ENCODE assay signal across 23 cellular contexts in the genomic region with DNA sequence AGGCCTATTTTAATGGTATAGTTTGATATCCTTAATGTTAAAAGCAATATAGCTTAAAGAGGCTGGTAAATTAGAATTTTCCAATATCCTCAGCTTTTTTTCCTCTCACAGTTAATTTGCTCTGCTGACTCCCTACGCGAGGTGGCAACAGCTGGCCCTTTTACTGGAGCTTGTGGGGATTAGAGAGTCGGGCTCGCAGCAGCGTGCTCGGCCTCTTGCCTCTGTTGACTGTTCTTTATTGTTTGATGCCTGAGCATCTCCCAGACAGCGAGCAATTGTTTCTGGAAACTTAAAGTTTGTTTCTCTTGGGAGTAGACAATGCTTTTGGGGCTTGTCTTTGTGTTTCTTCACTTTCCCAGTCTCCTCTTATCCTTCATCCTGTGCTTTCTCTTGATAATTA.
DNase-seq lines count a peak whose midpoint lies in the region; ATAC-seq, FAIRE-seq and TF ChIP-seq lines count a peak whose summit lies in the region.
"Had no signal": no experiment of that assay in that cellular context is flagged by ENCODE, and none has a peak within 500 bp of the region (broad histone marks: within the 10 kb centered on the region; RNA-seq: fewer than 3 reads in every experiment).

No MANE protein-coding gene starts in this region.

- H3K79me2 ChIP-seq in HepG2 (ENCODE audit: insufficient read depth, low read length), result no peaks in the 10 kb centered on the region

- no peak overlapping the region for H3K27ac ChIP-seq in body of pancreas
- no peak overlapping the region for H3K27ac ChIP-seq in CD8-positive, alpha-beta T cell (ENCODE audit: low read depth, low read length)
- H3K27ac ChIP-seq in HepG2 (ENCODE audit: extremely low read length, insufficient read depth, low read length), result no peak overlapping the region

- TF ChIP-seq EP300 in HepG2 (IDR thresholded peaks at IDR 0.05; ENCODE audit: low read depth in 2 of 2, low read length in 2 of 2) (no peak), HepG2 (CRISPR knock-in tag; IDR thresholded peaks at IDR 0.05; ENCODE audit: borderline replicate concordance) (no peak)

- TF ChIP-seq RAD21 in HepG2 (CRISPR knock-in tag; IDR thresholded peaks at IDR 0.05), result no peak

- H3K4me3 Mint-ChIP-seq in CD8-positive, alpha-beta T cell, result no peak overlapping the region
- H3K4me3 Mint-ChIP-seq: activated T-cell treated with anti-CD3 and anti-CD28 coated beads, Interleukin-2, amount 50 U/mL, for 72 hours; natural killer cell treated with Interleukin-12 subunit alpha and Interleukin-12 subunit beta and Interleukin-15 and Interleukin-18, amount 100 ng/mL, for 72 hours; stimulated activated memory B cell treated with anti-CD40 and anti-IgM and Interleukin-4, amounts not matched to agents 10 μg/mL and 1 μg/mL and 100 μg/mL, for 72 hours had no signal

- TF ChIP-seq CTCF in body of pancreas (IDR thresholded peaks at IDR 0.05), result no peak
- TF ChIP-seq CTCF in CD8-positive, alpha-beta T cell (IDR thresholded peaks at IDR 0.05), result no peak
- no peak for TF ChIP-seq CTCF in HepG2 (CRISPR knock-in tag; IDR thresholded peaks at IDR 0.05)

- ATAC-seq in body of pancreas, result no peak
- no peak for ATAC-seq in CD8-positive, alpha-beta T cell
- ATAC-seq in HepG2, result no peak
- ATAC-seq: activated T-cell treated with anti-CD3 and anti-CD28 coated beads, Interleukin-2, amount 50 U/mL, for 72 hours; natural killer cell treated with Interleukin-12 subunit alpha and Interleukin-12 subunit beta and Interleukin-15 and Interleukin-18, amount 100 ng/mL, for 72 hours; PC-3; stimulated activated memory B cell treated with anti-CD40 and anti-IgM and Interleukin-4, amounts not matched to agents 10 μg/mL and 1 μg/mL and 100 μg/mL, for 72 hours had no signal

- intact Hi-C loops in body of pancreas (cut with DNase I), result no loop called here
- intact Hi-C loops in CD8-positive, alpha-beta T cell (cut with DNase I, micrococcal nuclease), result no loop called here
- intact Hi-C loops in HepG2 (cut with micrococcal nuclease; ENCODE audit: unreplicated experiment), result no loop called here

- no peaks in the 10 kb centered on the region for H3K9me3 ChIP-seq in body of pancreas
- H3K9me3 ChIP-seq in CD8-positive, alpha-beta T cell (ENCODE audit: low read length), result no peaks in the 10 kb centered on the region
- no peaks in the 10 kb centered on the region for H3K9me3 ChIP-seq in HepG2 (ENCODE audit: low read length)

- in situ Hi-C loops in HepG2 (cut with HindIII; ENCODE audit: extremely low pct_ligation_motif_present, low pct_unique_long_range_greater_than_20kb), result loop anchor here (25.0 kb wide), 1 partner anchor 638 kb away; no protein-coding TSS in a partner anchor

- H3K9ac ChIP-seq in HepG2 (ENCODE audit: insufficient read depth, low read depth, low read length), result no peak overlapping the region

- WGBS in body of pancreas, 2 donors, result 91 to 98% methylated on average over 7 of the region's 7 CpGs
- WGBS in HepG2 (ENCODE audit: low lambda C conversion rate), result 98% methylated on average over 7 of the region's 7 CpGs

- H3K4me1 ChIP-seq in body of pancreas (no peaks in the 10 kb centered on the region), HepG2 (ENCODE audit: insufficient read depth, low read length) (no peaks in the 10 kb centered on the region)
- H3K4me1 ChIP-seq in CD8-positive, alpha-beta T cell (ENCODE audit: insufficient read depth, low read length), result no peaks in the 10 kb centered on the region

- no peaks in the 10 kb centered on the region for H3K4me1 Mint-ChIP-seq in CD8-positive, alpha-beta T cell (ENCODE audit: low read depth)

- H3K27ac Mint-ChIP-seq in CD8-positive, alpha-beta T cell, result no peak overlapping the region
- H3K27ac Mint-ChIP-seq: natural killer cell treated with Interleukin-12 subunit alpha and Interleukin-12 subunit beta and Interleukin-15 and Interleukin-18, amount 100 ng/mL, for 72 hours; stimulated activated memory B cell treated with anti-CD40 and anti-IgM and Interleukin-4, amounts not matched to agents 10 μg/mL and 1 μg/mL and 100 μg/mL, for 72 hours had no signal

- CTCF ChIA-PET in CD8-positive, alpha-beta T cell (lab: Charles Lee), result interaction anchor here (1.4 kb wide), 1 partner anchor 642 kb away, joined by 5 read pairs; no protein-coding TSS in a partner anchor
- CTCF ChIA-PET in HepG2 (lab: Yijun Ruan, JAX; ENCODE audit: low intra/inter-chr PET ratio, low total read pairs), result no interaction called here

- H3K27me3 Mint-ChIP-seq in CD8-positive, alpha-beta T cell (ENCODE audit: low read depth), result no peaks in the 10 kb centered on the region
- H3K27me3 Mint-ChIP-seq: natural killer cell treated with Interleukin-12 subunit alpha and Interleukin-12 subunit beta and Interleukin-15 and Interleukin-18, amount 100 ng/mL, for 72 hours; stimulated activated memory B cell treated with anti-CD40 and anti-IgM and Interleukin-4, amounts not matched to agents 10 μg/mL and 1 μg/mL and 100 μg/mL, for 72 hours had no signal

- no peak overlapping the region for H2AFZ ChIP-seq in HepG2 (ENCODE audit: low read length)

- H4K20me1 ChIP-seq in HepG2 (ENCODE audit: insufficient read depth, low read length), result no peaks in the 10 kb centered on the region

- BruUV-seq in HepG2 (replicated peaks; lab: Mats Ljungman, UMichigan), result no TSS peak

- no peak for FAIRE-seq in HepG2 (lab: Jason Lieb, UNC)
- FAIRE-seq: astrocyte, colon, endometrium had no signal

- H3K9me3 Mint-ChIP-seq in CD8-positive, alpha-beta T cell, result no peaks in the 10 kb centered on the region
- H3K9me3 Mint-ChIP-seq: activated T-cell treated with anti-CD3 and anti-CD28 coated beads, Interleukin-2, amount 50 U/mL, for 72 hours; natural killer cell treated with Interleukin-12 subunit alpha and Interleukin-12 subunit beta and Interleukin-15 and Interleukin-18, amount 100 ng/mL, for 72 hours; stimulated activated memory B cell treated with anti-CD40 and anti-IgM and Interleukin-4, amounts not matched to agents 10 μg/mL and 1 μg/mL and 100 μg/mL, for 72 hours had no signal

- no peak overlapping the region for H3K4me2 ChIP-seq in HepG2 (ENCODE audit: low read depth, low read length)

- H3K36me3 ChIP-seq in body of pancreas (replicated peaks in 1 of 2; ENCODE audit: insufficient read depth in 1 of 2, low read depth in 2 of 2) (peaks cover 0 to 3% of the 10 kb centered on the region in 2 donors), HepG2 (replicated peaks in 1 of 2; ENCODE audit: control insufficient read depth in 1 of 2, insufficient read depth in 2 of 2, low read length in 2 of 2) (peaks cover 0 to 12% of the 10 kb centered on the region in 2 experiments; a peak in 1 of 5 replicates)
- H3K36me3 ChIP-seq in CD8-positive, alpha-beta T cell (ENCODE audit: insufficient read depth, low read length), result peaks cover 12% of the 10 kb centered on the region

- no peaks in the 10 kb centered on the region for H3K27me3 ChIP-seq in body of pancreas
- H3K27me3 ChIP-seq in CD8-positive, alpha-beta T cell (ENCODE audit: insufficient read depth, low read length), result no peaks in the 10 kb centered on the region
- no peaks in the 10 kb centered on the region for H3K27me3 ChIP-seq in HepG2 (ENCODE audit: control insufficient read depth in 1 of 2, insufficient read depth in 2 of 2, low read length in 2 of 2)

- H3K4me3 ChIP-seq in body of pancreas (no peak overlapping the region), HepG2 (replicated peaks in 1 of 3; ENCODE audit: insufficient read depth in 1 of 3, low read depth in 2 of 3, low read length in 3 of 3) (no peak overlapping the region)
- no peak overlapping the region for H3K4me3 ChIP-seq in CD8-positive, alpha-beta T cell (ENCODE audit: low read depth, low read length)

- POLR2A ChIA-PET in CD8-positive, alpha-beta T cell (lab: Charles Lee), result no interaction called here
- POLR2A ChIA-PET in HepG2 (lab: Yijun Ruan, JAX), result no interaction called here

- TF ChIP-seq POLR2A in body of pancreas (IDR thresholded peaks at IDR 0.05) (no peak), HepG2 (IDR thresholded peaks at IDR 0.05; ENCODE audit: insufficient read depth in 1 of 2, low read depth in 2 of 2, low read length in 2 of 2) (no peak)

- peaks cover 68% of the 10 kb centered on the region for H3K36me3 Mint-ChIP-seq in CD8-positive, alpha-beta T cell

- DNase-seq in NCI-H2171 (lab: John Stamatoyannopoulos, UW) (peak; percentile 42), body of pancreas (peak in 3 of 4 donors; percentile 6 to 17 (median 15)), left kidney (ENCODE audit: low read depth, low spot score) (peak; percentile 64), retina (peak; percentile 60), HepG2 (ENCODE audit: low spot score) (no peak), iPS-NIHi7 (ENCODE audit: extremely low spot score) (no peak), CD1c-positive myeloid dendritic cell (ENCODE audit: extremely low spot score) (no peak)
- DNase-seq in CD8-positive, alpha-beta T cell, result no peak
- DNase-seq: activated CD4-positive, CD25-positive, alpha-beta regulatory T cell treated with anti-CD3 and anti-CD28 coated beads, Interleukin-2, amount 50 U/mL, for 72 hours; activated CD8-positive, alpha-beta memory T cell treated with anti-CD3 and anti-CD28 coated beads for 24 hours; activated naive CD4-positive, alpha-beta T cell treated with anti-CD3 and anti-CD28 coated beads, Interleukin-2, amount 50 U/mL, for 16 hours; activated T-cell treated with anti-CD3 and anti-CD28 coated beads, Interleukin-2, amount 50 U/mL, for 72 hours; GOT3; mesendoderm; NCI-H1105; NCI-H2081 treated with DMSO at 0.1 percent for 48 hours; NCI-H748 treated with DMSO at 0.1 percent for 48 hours; PC-3 had no signal

TF ChIP-seq in HepG2, 621 proteins besides CTCF, POLR2A, EP300 and RAD21 (continues in another document):
- TF ChIP-seq ZNF256 (CRISPR knock-in tag; conservative IDR thresholded peaks at IDR 0.05) (no peak), HDAC6 (IDR thresholded peaks at IDR 0.05; ENCODE audit: low read depth, low read length) (no peak), ZSCAN22 (CRISPR knock-in tag; IDR thresholded peaks at IDR 0.05) (no peak), HNRNPUL1 (IDR thresholded peaks at IDR 0.05; ENCODE audit: low read depth, low read length) (no peak), THYN1 (CRISPR knock-in tag; IDR thresholded peaks at IDR 0.05; ENCODE audit: borderline replicate concordance, low read depth) (no peak)

Comparison
In these comparisons a context has a peak if more than half of its experiments do, and no peak if none do; other contexts are left out.
1. DNase-seq: peak in NCI-H2171 (single experiment), body of pancreas (3 of 4), left kidney (single experiment) and retina (single experiment); none in CD8-positive, alpha-beta T cell (0 of 7), HepG2 (single experiment), iPS-NIHi7 (single experiment) and CD1c-positive myeloid dendritic cell (single experiment).